In genomic region chr4:83536649-83537352, GRCh38 we compare ENCODE assay signal across 8 cellular contexts. TPM values are rescaled to one million over a fixed set of nuclear protein-coding genes. Genes with fewer than 3 reads are reported as not detected.
DNase-seq lines count a peak whose midpoint lies in the region; ATAC-seq and TF ChIP-seq lines count a peak whose summit lies in the region.

No MANE protein-coding gene starts in this region.

- TF ChIP-seq CTCF in GM13976 (IDR thresholded peaks at IDR 0.05; ENCODE audit: borderline replicate concordance, control extremely low read depth, extremely low read depth, insufficient read depth, missing control alignments) (no peak), VCaP (conservative IDR thresholded peaks at IDR 0.05) (no peak), heart left ventricle (IDR thresholded peaks at IDR 0.05) (no peak), sigmoid colon (IDR thresholded peaks at IDR 0.05) (no peak)

- H3K36me3 ChIP-seq in heart left ventricle (no peaks in the 10 kb centered on the region), sigmoid colon (no peaks in the 10 kb centered on the region)

- H3K27ac ChIP-seq in VCaP = peak overlapping the region; percentile 46; the same call in 1 of the 2 replicates
- H3K27ac ChIP-seq in heart left ventricle = peak overlapping the region; percentile 70 to 95 (median 92)
- peak overlapping the region; percentile 78 to 81 (median 79) for H3K27ac ChIP-seq in sigmoid colon

- TF ChIP-seq EP300 in sigmoid colon (IDR thresholded peaks at IDR 0.05) = no peak

- ATAC-seq in heart left ventricle (peak in 1 of 4 donors; percentile 13), HG03039 (IDR thresholded peaks at IDR 0.05; ENCODE audit: unreplicated experiment) (no peak), left lobe of liver (no peak)

- H3K4me1 ChIP-seq in heart left ventricle (peaks cover 0 to 28% (median 8%) of the 10 kb centered on the region in 12 donors), sigmoid colon (peaks cover 0 to 30% (median 17%) of the 10 kb centered on the region in 4 donors)

- H3K4me3 ChIP-seq in heart left ventricle (peak overlapping the region; percentile 57 to 90 (median 73)), sigmoid colon (peak overlapping the region; percentile 64 to 80 (median 66))

- TF ChIP-seq POLR2A in heart left ventricle (IDR thresholded peaks at IDR 0.05) = no peak
- TF ChIP-seq POLR2A in sigmoid colon (IDR thresholded peaks at IDR 0.05) = no peak

- in situ Hi-C loops in GM13976 (cut with MboI; ENCODE audit: low sequenced_read_pairs, unreplicated experiment) = no loop called here

- H3K9me3 ChIP-seq in heart left ventricle (no peaks in the 10 kb centered on the region), sigmoid colon (no peaks in the 10 kb centered on the region)

- intact Hi-C loops in heart left ventricle (cut with DNase I) = loop anchor here in 9 of 10 donors (2.0 to 10.0 kb wide), 4 partner anchors 80 to 90 kb away; no protein-coding TSS in a partner anchor
- intact Hi-C loops in sigmoid colon (cut with DNase I) = loop anchor here (5.0 kb wide), 1 partner anchor 46 kb away; no protein-coding TSS in a partner anchor

- H3K27me3 ChIP-seq in heart left ventricle (peaks cover 0 to 19% (median 0%) of the 10 kb centered on the region in 9 donors), sigmoid colon (no peaks in the 10 kb centered on the region)

- DNase-seq in GM13976 (ENCODE audit: low spot score) (peak; percentile 33), heart left ventricle (no peak), sigmoid colon (no peak), left lobe of liver (ENCODE audit: low spot score) (no peak), LoVo (ENCODE audit: low spot score) (no peak), HK-2 (ENCODE audit: unreplicated experiment) (no peak)

- WGBS in heart left ventricle, 4 donors = 8 to 12% (median 10%) methylated on average over 25 to 27 of the region's 27 CpGs
- 7 to 13% methylated on average over 27 of the region's 27 CpGs for WGBS in sigmoid colon, 2 donors

RNA-seq across cellular contexts. Expression of gene GPAT3, which starts 0.9 kb away (rescaled TPM):
- 10 to 100 TPM; 26.8 to 64.5 (median 38.8) TPM for total RNA-seq in heart left ventricle
- 10 to 100 TPM; 21.3 to 53.6 TPM for polyA plus RNA-seq in heart left ventricle
- total RNA-seq in sigmoid colon = 10 to 100 TPM in 3 of 4 donors, 1 to 10 TPM in 1; 5.6 to 23.1 (median 17.3) TPM
- polyA plus RNA-seq in sigmoid colon = 10 to 100 TPM in 1 of 3 donors, 1 to 10 TPM in 2; 4.6 to 13.0 (median 4.8) TPM
- total RNA-seq in left lobe of liver = 9.0 TPM

RNA-seq across cellular contexts. Expression of gene ABRAXAS1, which starts 51.9 kb away (rescaled TPM):
- 10 to 100 TPM in 1 of 9 donors, 1 to 10 TPM in 8; 3.4 to 10.2 (median 7.8) TPM for total RNA-seq in heart left ventricle
- 1 to 10 TPM; 2.0 to 3.1 TPM for polyA plus RNA-seq in heart left ventricle
- 10 to 100 TPM; 12.5 to 29.6 (median 21.7) TPM for total RNA-seq in sigmoid colon
- 10 to 100 TPM in 1 of 3 donors, 1 to 10 TPM in 2; 5.8 to 10.2 (median 7.9) TPM for polyA plus RNA-seq in sigmoid colon
- total RNA-seq in left lobe of liver = 1.8 TPM
